ENCODE assay signal across 22 cellular contexts in genomic region chr2:43123981-43124666, GRCh38.
A peak's percentile ranks its signal among the peaks of the same experiment; 100 is the strongest.
DNase-seq lines count a peak whose midpoint lies in the region; ATAC-seq and TF ChIP-seq lines count a peak whose summit lies in the region.
"Had no signal": no experiment of that assay in that cellular context is flagged by ENCODE, and none has a peak within 500 bp of the region (broad histone marks: within the 10 kb centered on the region; RNA-seq: fewer than 3 reads in every experiment).

No MANE protein-coding gene starts in this region.

- no peaks in the 10 kb centered on the region for H3K27me3 ChIP-seq in stomach
- H3K27me3 ChIP-seq: breast epithelium had no signal

- peaks cover 7% of the 10 kb centered on the region for H3K9me3 Mint-ChIP-seq in stimulated activated naive CD8-positive, alpha-beta T cell treated with anti-CD3 and anti-CD28 coated beads, Interleukin-15, Interleukin-2, amounts not matched to agents 100 ng/mL and 50 ng/mL, for 24 hours
- H3K9me3 Mint-ChIP-seq in T-cell (peaks cover 3 to 5% (median 5%) of the 10 kb centered on the region in 3 donors), neural crest cell (peaks cover 5% of the 10 kb centered on the region)

- H3K27ac ChIP-seq in stomach, result no peak overlapping the region
- H3K27ac ChIP-seq: breast epithelium, GM23248 had no signal

- POLR2A ChIA-PET in T-cell (lab: Charles Lee), result interaction anchor here (0.5 to 0.6 kb wide), 2 partner anchors 92 to 157 kb away, joined by 3 to 5 read pairs; no protein-coding TSS in a partner anchor

- H3K9me3 ChIP-seq in stomach, result peaks cover 0 to 7% (median 6%) of the 10 kb centered on the region in 4 donors

- ATAC-seq in stimulated activated naive CD8-positive, alpha-beta T cell treated with anti-CD3 and anti-CD28 coated beads, Interleukin-15, Interleukin-2, amounts not matched to agents 100 U/mL and 50 U/mL, for 24 hours, result no peak
- no peak for ATAC-seq in T-cell (replicated peaks in 1 of 4)
- ATAC-seq in GM18909 (IDR thresholded peaks at IDR 0.05; ENCODE audit: poor library complexity, unreplicated experiment), result no peak

- DNase-seq in stimulated activated naive CD8-positive, alpha-beta T cell treated with anti-CD3 and anti-CD28 coated beads, Interleukin-15, Interleukin-2, amounts not matched to agents 100 U/mL and 50 U/mL, for 24 hours, result no peak
- DNase-seq in T-cell (no peak), neural crest cell (ENCODE audit: low read depth, low spot score) (no peak), stomach (no peak), activated gamma-delta T cell (lab: John Stamatoyannopoulos, UW) (no peak), NCI-H2081 treated with DMSO at 0.1 percent for 48 hours (lab: John Stamatoyannopoulos, UW) (no peak)
- DNase-seq: activated B cell treated with CpG ODN at 0.5 μM for 24 hours; activated CD8-positive, alpha-beta memory T cell treated with anti-CD3 and anti-CD28 coated beads for 24 hours; dermis blood vessel endothelial cell; GM23248; hippocampal formation; NCI-H1436; NCI-H2171; NCI-H69; SIG-M5; stimulated activated CD4-positive, alpha-beta T cell treated with anti-CD3 and anti-CD28 coated beads, Interleukin-2, amount 100 ng/mL, for 48 hours had no signal

- no peak for TF ChIP-seq EP300 in stomach (IDR thresholded peaks at IDR 0.05)

- H3K27ac Mint-ChIP-seq in stimulated activated naive CD8-positive, alpha-beta T cell treated with anti-CD3 and anti-CD28 coated beads, Interleukin-15, Interleukin-2, amounts not matched to agents 100 ng/mL and 50 ng/mL, for 24 hours, result peak overlapping the region; percentile 12
- H3K27ac Mint-ChIP-seq in T-cell (peak overlapping the region; percentile 57 to 66), neural crest cell (ENCODE audit: unreplicated experiment) (peak overlapping the region; percentile 82)
- H3K27ac Mint-ChIP-seq: activated B cell treated with CpG ODN at 0.5 μM for 24 hours; T-helper 1 cell treated with Interleukin-12 subunit alpha and Interleukin-12 subunit beta and Interleukin-4 antibody, amounts not matched to agents 30 μg/mL and 1 μg/mL, for 36 hours had no signal

- CTCF ChIA-PET in T-cell (lab: Charles Lee), result interaction anchor here in 1 of 2 donors (0.6 kb wide), 2 partner anchors 94 to 259 kb away, joined by 3 to 5 read pairs; no protein-coding TSS in a partner anchor

- intact Hi-C loops in stomach (cut with DNase I; ENCODE audit: low total_unique reads), result no loop called here

- H3K36me3 Mint-ChIP-seq in stimulated activated naive CD8-positive, alpha-beta T cell treated with anti-CD3 and anti-CD28 coated beads, Interleukin-15, Interleukin-2, amounts not matched to agents 100 ng/mL and 50 ng/mL, for 24 hours (ENCODE audit: low read depth), result peaks cover 8% of the 10 kb centered on the region
- peaks cover 6% of the 10 kb centered on the region for H3K36me3 Mint-ChIP-seq in T-cell
- peaks cover 5% of the 10 kb centered on the region for H3K36me3 Mint-ChIP-seq in neural crest cell (ENCODE audit: low read depth)

- no peak overlapping the region for H3K4me3 Mint-ChIP-seq in stimulated activated naive CD8-positive, alpha-beta T cell treated with anti-CD3 and anti-CD28 coated beads, Interleukin-15, Interleukin-2, amounts not matched to agents 100 ng/mL and 50 ng/mL, for 24 hours
- peak overlapping the region in 2 of 3 donors; percentile 29 to 33 for H3K4me3 Mint-ChIP-seq in T-cell
- H3K4me3 Mint-ChIP-seq in neural crest cell, result no peak overlapping the region
- H3K4me3 Mint-ChIP-seq: activated B cell treated with CpG ODN at 0.5 μM for 24 hours; T-helper 1 cell treated with Interleukin-12 subunit alpha and Interleukin-12 subunit beta and Interleukin-4 antibody, amounts not matched to agents 30 μg/mL and 1 μg/mL, for 36 hours had no signal

- 69 to 82% (median 77%) methylated on average over 9 of the region's 9 CpGs for WGBS in stomach, 5 donors

- no peaks in the 10 kb centered on the region for H3K27me3 Mint-ChIP-seq in stimulated activated naive CD8-positive, alpha-beta T cell treated with anti-CD3 and anti-CD28 coated beads, Interleukin-15, Interleukin-2, amounts not matched to agents 100 ng/mL and 50 ng/mL, for 24 hours
- H3K27me3 Mint-ChIP-seq in T-cell (no peaks in the 10 kb centered on the region), neural crest cell (ENCODE audit: low read depth) (no peaks in the 10 kb centered on the region)
- H3K27me3 Mint-ChIP-seq: activated B cell treated with CpG ODN at 0.5 μM for 24 hours had no signal

- H3K4me1 ChIP-seq in stomach, result peaks cover 0 to 39% (median 15%) of the 10 kb centered on the region in 4 donors

- no peak overlapping the region for H3K4me3 ChIP-seq in stomach
- H3K4me3 ChIP-seq: breast epithelium, GM23248, lung, skin epidermis had no signal

- TF ChIP-seq POLR2A in stomach (IDR thresholded peaks at IDR 0.05), result no peak

- H3K36me3 ChIP-seq in stomach, result no peaks in the 10 kb centered on the region
- H3K36me3 ChIP-seq: breast epithelium had no signal

- TF ChIP-seq CTCF in neural crest cell (conservative IDR thresholded peaks at IDR 0.05), result no peak
- no peak for TF ChIP-seq CTCF in stomach (IDR thresholded peaks at IDR 0.05)

- peaks cover 47% of the 10 kb centered on the region for H3K4me1 Mint-ChIP-seq in stimulated activated naive CD8-positive, alpha-beta T cell treated with anti-CD3 and anti-CD28 coated beads, Interleukin-15, Interleukin-2, amounts not matched to agents 100 ng/mL and 50 ng/mL, for 24 hours (ENCODE audit: low read depth)
- H3K4me1 Mint-ChIP-seq in T-cell (peaks cover 49 to 61% (median 56%) of the 10 kb centered on the region in 3 donors), neural crest cell (peaks cover 39% of the 10 kb centered on the region)

Comparison
In these comparisons a context has a peak if more than half of its experiments do, and no peak if none do; other contexts are left out.
1. H3K27ac Mint-ChIP-seq: peak in every context shown above with its lines; median percentile 82 in neural crest cell; 62 in T-cell; 12 in stimulated activated naive CD8-positive, alpha-beta T cell treated with anti-CD3 and anti-CD28 coated beads, Interleukin-15, Interleukin-2, amounts not matched to agents 100 ng/mL and 50 ng/mL, for 24 hours.
2. H3K4me3 Mint-ChIP-seq: peak in T-cell (2 of 3); none in stimulated activated naive CD8-positive, alpha-beta T cell treated with anti-CD3 and anti-CD28 coated beads, Interleukin-15, Interleukin-2, amounts not matched to agents 100 ng/mL and 50 ng/mL, for 24 hours (single experiment) and neural crest cell (single experiment).